In the genomic region with DNA sequence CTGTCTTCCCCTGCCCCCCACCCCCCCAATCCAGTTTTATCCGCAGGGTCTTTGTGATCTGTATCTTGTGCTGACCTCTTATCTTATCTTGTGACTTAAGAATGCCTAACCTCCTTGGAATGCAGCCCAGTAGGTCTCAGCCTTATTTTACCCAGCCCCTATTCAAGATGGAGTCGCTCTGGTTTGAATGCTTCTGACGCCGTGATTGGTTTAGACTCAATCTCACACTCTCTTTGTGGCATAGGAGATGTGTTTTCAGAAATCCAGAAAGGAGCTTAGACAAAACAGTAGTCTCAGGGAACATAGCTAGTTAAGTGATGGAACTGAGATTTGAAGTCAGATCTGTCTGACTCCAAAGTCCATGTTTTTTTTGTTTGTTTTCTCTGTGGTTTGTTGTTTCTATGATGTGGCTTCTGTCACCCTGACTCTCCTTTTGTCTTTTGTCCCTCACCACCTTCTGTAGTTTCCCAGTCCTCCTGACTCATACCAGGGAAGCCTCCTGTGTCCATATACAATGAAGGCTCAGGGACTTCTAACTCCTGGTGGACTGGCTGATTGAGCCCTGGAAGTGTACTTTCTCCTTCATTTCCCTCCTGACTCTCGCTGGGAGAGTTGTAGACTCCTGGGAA, we compare ENCODE assay signal across 17 cellular contexts. TPM values are rescaled to one million over a fixed set of nuclear protein-coding genes. Genes with fewer than 3 reads are reported as not detected.
A peak's percentile ranks its signal among the peaks of the same experiment; 100 is the strongest.
DNase-seq lines count a peak whose midpoint lies in the region; ATAC-seq, FAIRE-seq and TF ChIP-seq lines count a peak whose summit lies in the region.
"Had no signal": no experiment of that assay in that cellular context is flagged by ENCODE, and none has a peak within 500 bp of the region (broad histone marks: within the 10 kb centered on the region; RNA-seq: fewer than 3 reads in every experiment).

No MANE protein-coding gene starts in this region.

- no peak overlapping the region for H2BK12ac ChIP-seq in H1 (ENCODE audit: low read depth, low read length)

- POLR2A ChIA-PET in IMR-90 (lab: Charles Lee; ENCODE audit: unreplicated experiment), result no interaction called here
- POLR2A ChIA-PET in H1 (lab: Charles Lee; ENCODE audit: partially characterized antibody), result interaction anchor here (0.9 kb wide), 1 partner anchor 18 kb away, joined by 5 read pairs; a partner anchor contains a TSS

- H3K27ac ChIP-seq in IMR-90 (ENCODE audit: insufficient read depth, low read length), result no peak overlapping the region
- H3K27ac ChIP-seq in H1 (ENCODE audit: low read depth, low read length), result no peak overlapping the region
- no peak overlapping the region for H3K27ac ChIP-seq in WERI-Rb-1
- H3K27ac ChIP-seq: HL-60, ovary, tibial nerve had no signal

- H3K4ac ChIP-seq in IMR-90 (ENCODE audit: low read depth, low read length) (peak overlapping the region; percentile 71), H1 (replicated peaks; ENCODE audit: insufficient read length, low read depth, low read length) (no peak overlapping the region)

- H4K5ac ChIP-seq in IMR-90 (ENCODE audit: low read depth, low read length), result peak overlapping the region; percentile 73; the same call in 1 of the 2 replicates
- H4K5ac ChIP-seq in H1 (ENCODE audit: insufficient read length, low read depth, low read length), result no peak overlapping the region

- no peak; the same call in 1 of the 2 replicates for ATAC-seq in IMR-90 (ENCODE audit: low read depth)

- no peaks in the 10 kb centered on the region for H3K79me2 ChIP-seq in H1 (ENCODE audit: control insufficient read depth in 1 of 2, insufficient read depth in 2 of 2, low read length in 2 of 2)

- H3K23ac ChIP-seq in IMR-90 (ENCODE audit: low read depth, low read length) (no peak overlapping the region), H1 (ENCODE audit: insufficient read length) (no peak overlapping the region)

- H3K4me3 Mint-ChIP-seq in progenitor cell of endocrine pancreas (ENCODE audit: low read depth), result no peak overlapping the region
- H3K4me3 Mint-ChIP-seq: activated naive CD8-positive, alpha-beta T cell treated with anti-CD3 and anti-CD28 coated beads for 36 hours had no signal

- no peak overlapping the region for H2BK5ac ChIP-seq in IMR-90 (ENCODE audit: low read depth, low read length, poor library complexity, severe bottlenecking)
- H2BK5ac ChIP-seq in H1 (ENCODE audit: low read depth, low read length), result no peak overlapping the region

- no CpG with 5 or more reads among the region's 5 CpGs for whole genome bisulfite sequencing in IMR-90 (ENCODE audit: extremely low coverage in 2 of 2, insufficient read length in 1 of 2), 2 experiments
- WGBS in H1 (ENCODE audit: extremely low coverage in 1 of 2, insufficient coverage in 1 of 2, insufficient read length in 1 of 2, insufficient replicate concordance in 2 of 2, low coverage in 1 of 2, low lambda C conversion rate in 2 of 2, missing lambda C conversion rate in 1 of 2), 2 experiments, result 69% methylated on average over 5 of the region's 5 CpGs; no CpG with 5 or more reads in 1 of the 2 experiments

- H3K9me3 Mint-ChIP-seq in progenitor cell of endocrine pancreas (ENCODE audit: low read depth), result no peaks in the 10 kb centered on the region
- H3K9me3 Mint-ChIP-seq: activated naive CD8-positive, alpha-beta T cell treated with anti-CD3 and anti-CD28 coated beads for 36 hours had no signal

- no peak overlapping the region for H3K9ac ChIP-seq in IMR-90 (ENCODE audit: low read depth, low read length)
- H3K9ac ChIP-seq in H1 (replicated peaks in 1 of 4; ENCODE audit: extremely low read depth in 1 of 4, low read depth in 3 of 4, low read length in 3 of 4), result no peak overlapping the region

- H3K4me2 ChIP-seq in IMR-90 (ENCODE audit: low read depth, low read length) (no peak overlapping the region), H1 (ENCODE audit: insufficient read depth in 1 of 2, low read depth in 2 of 2, low read length in 2 of 2) (no peak overlapping the region)

- H4K8ac ChIP-seq in IMR-90 (ENCODE audit: low read depth in 2 of 2, low read length in 2 of 2) (peak overlapping the region in 1 of 2 experiments; percentile 48; a peak in 2 of 4 replicates), H1 (ENCODE audit: extremely low read depth, insufficient read depth, low read length) (no peak overlapping the region)

- TF ChIP-seq RAD21 in IMR-90 (IDR thresholded peaks at IDR 0.05; ENCODE audit: low read length) (no peak), H1 (IDR thresholded peaks at IDR 0.05 in 1 of 2, conservative IDR thresholded peaks at IDR 0.05 in 1 of 2; ENCODE audit: low read depth in 2 of 2, low read length in 2 of 2) (no peak)

- H3K18ac ChIP-seq in IMR-90 (ENCODE audit: low read depth, low read length) (peak overlapping the region; percentile 39; the same call in 1 of the 2 replicates), H1 (ENCODE audit: extremely low read depth, low read length) (no peak overlapping the region)

- no peak overlapping the region for H3K4me3 ChIP-seq in IMR-90 (ENCODE audit: insufficient read depth, low read depth, low read length)
- H3K4me3 ChIP-seq in H1 (ENCODE audit: extremely low read depth in 1 of 4, insufficient read depth in 2 of 4, low read depth in 3 of 4, low read length in 4 of 4), result no peak overlapping the region
- no peak overlapping the region for H3K4me3 ChIP-seq in WERI-Rb-1 (ENCODE audit: low read depth, low read length)
- H3K4me3 ChIP-seq: ovary, tibial nerve had no signal

- peaks cover 5% of the 10 kb centered on the region for H3K27me3 Mint-ChIP-seq in progenitor cell of endocrine pancreas

- H3K4me1 Mint-ChIP-seq in progenitor cell of endocrine pancreas (ENCODE audit: low read depth), result peaks cover 10% of the 10 kb centered on the region

- intact Hi-C loops in IMR-90 (cut with micrococcal nuclease), result no loop called here
- intact Hi-C loops in head of caudate nucleus (cut with DNase I), result no loop called here

- H2BK15ac ChIP-seq in IMR-90 (ENCODE audit: low read depth, low read length) (peak overlapping the region; percentile 68; the same call in 1 of the 3 replicates), H1 (ENCODE audit: low read length) (no peak overlapping the region)

- H3K9me3 ChIP-seq in IMR-90 (ENCODE audit: control insufficient read depth, insufficient read depth, low read length) (no peaks in the 10 kb centered on the region), H1 (ENCODE audit: insufficient read depth in 2 of 2, low read depth in 1 of 2, low read length in 1 of 2) (no peaks in the 10 kb centered on the region; a peak in 1 of 4 replicates), WERI-Rb-1 (ENCODE audit: severe bottlenecking) (no peaks in the 10 kb centered on the region)
- H3K9me3 ChIP-seq: ovary had no signal

- H3K36me3 ChIP-seq in IMR-90 (ENCODE audit: control insufficient read depth, insufficient read depth, low read length) (no peaks in the 10 kb centered on the region), H1 (ENCODE audit: control insufficient read depth in 2 of 4, insufficient read depth in 4 of 4, low read length in 3 of 4) (no peaks in the 10 kb centered on the region), WERI-Rb-1 (no peaks in the 10 kb centered on the region)
- H3K36me3 ChIP-seq: ovary, tibial nerve had no signal

- H3K56ac ChIP-seq in IMR-90 (ENCODE audit: extremely low read depth, insufficient read depth, low read length), result no peak overlapping the region
- no peak overlapping the region for H3K56ac ChIP-seq in H1 (replicated peaks; ENCODE audit: insufficient read length, low read depth, low read length)

- H2BK20ac ChIP-seq in IMR-90 (ENCODE audit: low read depth, low read length), result 0 out of 2 replicates have a peak overlapping the region, but pooled peaks have one; percentile 14
- no peak overlapping the region for H2BK20ac ChIP-seq in H1 (ENCODE audit: low read length)

- no peak overlapping the region for H2BK120ac ChIP-seq in IMR-90 (ENCODE audit: low read depth, low read length)
- no peak overlapping the region for H2BK120ac ChIP-seq in H1 (replicated peaks; ENCODE audit: low read depth, low read length)

- BruUV-seq in IMR-90 (replicated peaks; lab: Mats Ljungman, UMichigan), result no TSS peak

- H3K9me1 ChIP-seq in IMR-90 (ENCODE audit: insufficient read depth, low read length), result peaks cover 3% of the 10 kb centered on the region; the same call in 1 of the 2 replicates

- 0 out of 2 replicates have a peak overlapping the region, but pooled peaks have one; percentile 15 for H3K14ac ChIP-seq in IMR-90 (replicated peaks; ENCODE audit: low read depth, low read length)
- H3K14ac ChIP-seq in H1 (ENCODE audit: insufficient read length), result no peak overlapping the region

- DNase-seq in ELF-1 (ENCODE audit: low read depth, low spot score), result peak; percentile 69
- peak; percentile 32 for DNase-seq in IMR-90
- no peak for DNase-seq in H1 (ENCODE audit: low read depth in 1 of 2, low spot score in 2 of 2)
- DNase-seq in progenitor cell of endocrine pancreas (ENCODE audit: low spot score, unreplicated experiment), result no peak
- no peak for DNase-seq in NOMO-1 (lab: John Stamatoyannopoulos, UW; ENCODE audit: unreplicated experiment in 2 of 2)
- DNase-seq in WERI-Rb-1, result no peak
- DNase-seq in head of caudate nucleus, result no peak
- DNase-seq in GF-D8 (lab: John Stamatoyannopoulos, UW), result no peak
- DNase-seq: activated CD4-positive, alpha-beta T cell treated with anti-CD3 and anti-CD28 coated beads, Interleukin-2, amount 50 U/mL, for 1 hour; activated naive CD8-positive, alpha-beta T cell treated with anti-CD3 and anti-CD28 coated beads for 36 hours; NCI-H146; NCI-H226; NK-92 treated with Interleukin-12 subunit alpha and Interleukin-12 subunit beta, amount 100 ng/mL, for 24 hours; ovary; small intestine had no signal

- TF ChIP-seq EP300 in H1 (IDR thresholded peaks at IDR 0.05; ENCODE audit: borderline replicate concordance in 1 of 2, low read depth in 2 of 2, low read length in 2 of 2), result no peak

- H4K20me1 ChIP-seq in IMR-90 (ENCODE audit: insufficient read depth, low read length) (no peaks in the 10 kb centered on the region), H1 (replicated peaks in 1 of 2; ENCODE audit: control insufficient read depth in 1 of 2, insufficient read depth in 2 of 2, low read length in 2 of 2) (no peaks in the 10 kb centered on the region)

- peaks cover 4% of the 10 kb centered on the region for H3K4me1 ChIP-seq in IMR-90 (ENCODE audit: control insufficient read depth, insufficient read depth, low read length)
- no peaks in the 10 kb centered on the region for H3K4me1 ChIP-seq in H1 (replicated peaks in 1 of 4; ENCODE audit: control insufficient read depth in 3 of 4, insufficient read depth in 4 of 4, low read length in 3 of 4)

- no peaks in the 10 kb centered on the region; the same call in 1 of the 2 replicates for H3K27me3 ChIP-seq in IMR-90 (ENCODE audit: control insufficient read depth, insufficient read depth, low read length)
- H3K27me3 ChIP-seq in H1 (replicated peaks in 1 of 4; ENCODE audit: control insufficient read depth in 3 of 4, extremely low read depth in 1 of 4, insufficient read depth in 3 of 4, low read length in 3 of 4), result no peaks in the 10 kb centered on the region
- H3K27me3 ChIP-seq in WERI-Rb-1 (ENCODE audit: insufficient read depth, low read depth, severe bottlenecking), result no peaks in the 10 kb centered on the region
- H3K27me3 ChIP-seq: ovary, tibial nerve had no signal

- no peaks in the 10 kb centered on the region for H3K36me3 Mint-ChIP-seq in progenitor cell of endocrine pancreas (ENCODE audit: insufficient read depth)

- in situ Hi-C loops in IMR-90 (cut with MboI; ENCODE audit: low sequenced_read_pairs), result no loop called here

- dilution Hi-C loops in IMR-90 (cut with HindIII; ENCODE audit: low sequenced_read_pairs, unreplicated experiment), result no loop called here

- peak overlapping the region; percentile 24 for H4K91ac ChIP-seq in IMR-90 (ENCODE audit: insufficient read depth, low read depth, low read length)
- H4K91ac ChIP-seq in H1 (replicated peaks; ENCODE audit: insufficient read length, low read length), result no peak overlapping the region

- no peak for FAIRE-seq in H1 (lab: Jason Lieb, UNC)
- FAIRE-seq: small intestine had no signal

- peak overlapping the region; percentile 49; the same call in 1 of the 2 replicates for H2AK5ac ChIP-seq in IMR-90 (ENCODE audit: low read depth, low read length)
- H2AK5ac ChIP-seq in H1 (ENCODE audit: low read depth, low read length), result no peak overlapping the region

- no peak for TF ChIP-seq CTCF in IMR-90 (conservative IDR thresholded peaks at IDR 0.05; ENCODE audit: low read depth, low read length)
- no peak for TF ChIP-seq CTCF in H1 (IDR thresholded peaks at IDR 0.05; ENCODE audit: control extremely low read depth in 1 of 3, insufficient read depth in 1 of 3, low read depth in 1 of 3, low read length in 3 of 3)
- no peak for TF ChIP-seq CTCF in progenitor cell of endocrine pancreas (IDR thresholded peaks at IDR 0.05; ENCODE audit: unreplicated experiment)
- no peak for TF ChIP-seq CTCF in WERI-Rb-1 (IDR thresholded peaks at IDR 0.05; ENCODE audit: low read depth, low read length)

- H2AFZ ChIP-seq in IMR-90 (replicated peaks; ENCODE audit: low read length, poor library complexity), result peak overlapping the region; percentile 45
- H2AFZ ChIP-seq in H1 (ENCODE audit: low read length), result peak overlapping the region; percentile 4; the same call in 1 of the 2 replicates

- H3K27ac Mint-ChIP-seq in progenitor cell of endocrine pancreas, result peak overlapping the region; percentile 62
- H3K27ac Mint-ChIP-seq: activated naive CD8-positive, alpha-beta T cell treated with anti-CD3 and anti-CD28 coated beads for 36 hours had no signal

- CTCF ChIA-PET in IMR-90 (lab: Yijun Ruan, JAX), result no interaction called here
- CTCF ChIA-PET in H1 (lab: Charles Lee; ENCODE audit: partially characterized antibody), result interaction anchor here (0.6 to 1.4 kb wide), 2 partner anchors 10 to 97 kb away, joined by 3 to 4 read pairs; no protein-coding TSS in a partner anchor

- TF ChIP-seq POLR2A in IMR-90 (IDR thresholded peaks at IDR 0.05; ENCODE audit: low read depth, low read length) (no peak), H1 (IDR thresholded peaks at IDR 0.05; ENCODE audit: control extremely low read depth in 1 of 2, low read depth in 2 of 2, low read length in 2 of 2) (no peak)

- H3K79me1 ChIP-seq in IMR-90 (ENCODE audit: low read depth in 1 of 2, low read length in 2 of 2) (no peaks in the 10 kb centered on the region), H1 (ENCODE audit: low read depth, low read length) (no peaks in the 10 kb centered on the region)

- H3K23me2 ChIP-seq in H1 (ENCODE audit: low read depth, low read length), result no peaks in the 10 kb centered on the region

- H2AK9ac ChIP-seq in IMR-90 (replicated peaks; ENCODE audit: low read depth, low read length, poor library complexity), result peak overlapping the region; percentile 30

RNA-seq across cellular contexts. Expression of a gene that starts 18.1 kb away (rescaled TPM):
- total RNA-seq in IMR-90 (2012; rRNA removed) (34.7 and 36.7 TPM in 2 replicates), progenitor cell of endocrine pancreas (57.1 and 61.0 TPM in 2 replicates)
- polyA plus RNA-seq in IMR-90 (2012; rRNA removed) (6.4 and 8.4 TPM in 2 replicates), H1 (2011; rRNA removed) (7.4 and 11.1 TPM in 2 replicates)
- 1.7 and 3.6 TPM in 2 replicates for polyA plus RNA-seq in IMR-90 (2012; cell fraction: cytosol; rRNA removed)
- polyA plus RNA-seq in IMR-90 (2012; cell fraction: nucleus; rRNA removed; ENCODE audit: low replicate concordance), result 4.9 and 29.1 TPM in 2 replicates
- total RNA-seq in H1 (2021; fragmentation: NEBNext Ultra II Directional; extraction: Animal tissue kit (Norgen Biotek cat#: 25700)), result 33.8 and 34.6 TPM in 2 replicates
- 10.1 TPM for polyA plus RNA-seq in H1 (2011; cell fraction: cytosol; rRNA removed)
- polyA plus RNA-seq in H1 (2011; cell fraction: nucleus; rRNA removed), result 13.1 TPM
- 16.1 to 24.1 TPM (median 16.9 TPM) in 4 replicates for polyA plus RNA-seq in H1 (2012, experiment 1 of 2)
- polyA plus RNA-seq in H1 (2012, experiment 2 of 2), result 1.0 TPM
- 12.8 TPM for polyA plus RNA-seq in H1 (2013, experiment 1 of 2)
- polyA plus RNA-seq in H1 (2013, experiment 2 of 2), result 11.4 TPM
- 50.1 and 60.4 TPM in 2 replicates for polyA minus RNA-seq in H1 (2011; rRNA and poly(A)+ RNA removed)
- polyA minus RNA-seq in H1 (2011; cell fraction: cytosol; rRNA and poly(A)+ RNA removed), result 25.6 TPM
- 64.3 TPM for polyA minus RNA-seq in H1 (2011; cell fraction: nucleus; rRNA and poly(A)+ RNA removed)

Comparison
In these comparisons a context has a peak if more than half of its experiments do, and no peak if none do; other contexts are left out.
1. DNase-seq: peak in ELF-1 (single experiment) and IMR-90 (single experiment); none in H1 (0 of 2), progenitor cell of endocrine pancreas (single experiment), NOMO-1 (0 of 2), WERI-Rb-1 (single experiment), head of caudate nucleus (0 of 42) and GF-D8 (single experiment).